Comparison of ENCODE assay signal across 2 cellular contexts in the genomic region with DNA sequence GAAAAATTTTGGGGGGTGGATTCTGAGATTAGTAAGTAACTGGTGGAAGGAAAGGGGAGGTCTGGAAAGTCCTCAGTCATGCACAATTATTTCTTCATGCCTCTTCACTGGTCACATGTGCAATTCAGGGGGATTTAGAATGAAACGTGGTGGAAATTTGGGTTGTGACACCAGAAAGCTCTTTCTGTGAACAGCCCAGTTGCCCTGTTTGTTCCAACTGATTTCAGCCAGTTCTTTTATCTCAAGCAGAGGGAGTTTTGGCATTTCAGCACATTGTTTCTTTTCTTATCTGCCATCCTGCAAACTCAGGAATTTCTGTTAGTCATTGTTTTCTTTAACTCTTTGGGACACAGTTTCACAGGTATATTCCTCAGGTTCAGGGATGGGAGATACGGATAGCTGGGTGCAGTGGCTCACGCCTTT.
TF ChIP-seq lines count a peak whose summit lies in the region.

No MANE protein-coding gene starts in this region.

TF ChIP-seq in SK-N-SH, 30 proteins besides CTCF, POLR2A, EP300 and RAD21:
- TF ChIP-seq NRF1 (IDR thresholded peaks at IDR 0.05; ENCODE audit: low read depth, low read length) (no peak), FOSL2 (IDR thresholded peaks at IDR 0.05; ENCODE audit: borderline replicate concordance, low read depth) (peak; percentile 23; the same call in 1 of the 2 replicates)

TF ChIP-seq in SK-N-SH treated with all-trans-retinoic acid at 6 μM for 48 hours, 23 proteins besides CTCF, POLR2A, EP300 and RAD21:
- TF ChIP-seq, protein P1, sequence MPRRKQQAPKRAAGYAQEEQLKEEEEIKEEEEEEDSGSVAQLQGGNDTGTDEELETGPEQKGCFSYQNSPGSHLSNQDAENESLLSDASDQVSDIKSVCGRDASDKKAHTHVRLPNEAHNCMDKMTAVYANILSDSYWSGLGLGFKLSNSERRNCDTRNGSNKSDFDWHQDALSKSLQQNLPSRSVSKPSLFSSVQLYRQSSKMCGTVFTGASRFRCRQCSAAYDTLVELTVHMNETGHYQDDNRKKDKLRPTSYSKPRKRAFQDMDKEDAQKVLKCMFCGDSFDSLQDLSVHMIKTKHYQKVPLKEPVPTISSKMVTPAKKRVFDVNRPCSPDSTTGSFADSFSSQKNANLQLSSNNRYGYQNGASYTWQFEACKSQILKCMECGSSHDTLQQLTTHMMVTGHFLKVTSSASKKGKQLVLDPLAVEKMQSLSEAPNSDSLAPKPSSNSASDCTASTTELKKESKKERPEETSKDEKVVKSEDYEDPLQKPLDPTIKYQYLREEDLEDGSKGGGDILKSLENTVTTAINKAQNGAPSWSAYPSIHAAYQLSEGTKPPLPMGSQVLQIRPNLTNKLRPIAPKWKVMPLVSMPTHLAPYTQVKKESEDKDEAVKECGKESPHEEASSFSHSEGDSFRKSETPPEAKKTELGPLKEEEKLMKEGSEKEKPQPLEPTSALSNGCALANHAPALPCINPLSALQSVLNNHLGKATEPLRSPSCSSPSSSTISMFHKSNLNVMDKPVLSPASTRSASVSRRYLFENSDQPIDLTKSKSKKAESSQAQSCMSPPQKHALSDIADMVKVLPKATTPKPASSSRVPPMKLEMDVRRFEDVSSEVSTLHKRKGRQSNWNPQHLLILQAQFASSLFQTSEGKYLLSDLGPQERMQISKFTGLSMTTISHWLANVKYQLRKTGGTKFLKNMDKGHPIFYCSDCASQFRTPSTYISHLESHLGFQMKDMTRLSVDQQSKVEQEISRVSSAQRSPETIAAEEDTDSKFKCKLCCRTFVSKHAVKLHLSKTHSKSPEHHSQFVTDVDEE (CRISPR knock-in tag; IDR thresholded peaks at IDR 0.05), result no peak
- TF ChIP-seq, protein P2, sequence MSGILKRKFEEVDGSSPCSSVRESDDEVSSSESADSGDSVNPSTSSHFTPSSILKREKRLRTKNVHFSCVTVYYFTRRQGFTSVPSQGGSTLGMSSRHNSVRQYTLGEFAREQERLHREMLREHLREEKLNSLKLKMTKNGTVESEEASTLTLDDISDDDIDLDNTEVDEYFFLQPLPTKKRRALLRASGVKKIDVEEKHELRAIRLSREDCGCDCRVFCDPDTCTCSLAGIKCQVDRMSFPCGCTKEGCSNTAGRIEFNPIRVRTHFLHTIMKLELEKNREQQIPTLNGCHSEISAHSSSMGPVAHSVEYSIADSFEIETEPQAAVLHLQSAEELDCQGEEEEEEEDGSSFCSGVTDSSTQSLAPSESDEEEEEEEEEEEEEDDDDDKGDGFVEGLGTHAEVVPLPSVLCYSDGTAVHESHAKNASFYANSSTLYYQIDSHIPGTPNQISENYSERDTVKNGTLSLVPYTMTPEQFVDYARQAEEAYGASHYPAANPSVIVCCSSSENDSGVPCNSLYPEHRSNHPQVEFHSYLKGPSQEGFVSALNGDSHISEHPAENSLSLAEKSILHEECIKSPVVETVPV (CRISPR knock-in tag; IDR thresholded peaks at IDR 0.05), result no peak
- TF ChIP-seq GLIS3 (CRISPR knock-in tag; IDR thresholded peaks at IDR 0.05), result no peak
- TF ChIP-seq ZFP3 (CRISPR knock-in tag; IDR thresholded peaks at IDR 0.05), result no peak
- no peak for TF ChIP-seq ZC3H10 (CRISPR knock-in tag; IDR thresholded peaks at IDR 0.05)
- no peak for TF ChIP-seq ESRRG (CRISPR knock-in tag; IDR thresholded peaks at IDR 0.05)
- TF ChIP-seq PPARA (CRISPR knock-in tag; IDR thresholded peaks at IDR 0.05; ENCODE audit: borderline replicate concordance), result no peak
- TF ChIP-seq TOX (CRISPR knock-in tag; IDR thresholded peaks at IDR 0.05; ENCODE audit: borderline replicate concordance), result no peak
- TF ChIP-seq, protein P3, sequence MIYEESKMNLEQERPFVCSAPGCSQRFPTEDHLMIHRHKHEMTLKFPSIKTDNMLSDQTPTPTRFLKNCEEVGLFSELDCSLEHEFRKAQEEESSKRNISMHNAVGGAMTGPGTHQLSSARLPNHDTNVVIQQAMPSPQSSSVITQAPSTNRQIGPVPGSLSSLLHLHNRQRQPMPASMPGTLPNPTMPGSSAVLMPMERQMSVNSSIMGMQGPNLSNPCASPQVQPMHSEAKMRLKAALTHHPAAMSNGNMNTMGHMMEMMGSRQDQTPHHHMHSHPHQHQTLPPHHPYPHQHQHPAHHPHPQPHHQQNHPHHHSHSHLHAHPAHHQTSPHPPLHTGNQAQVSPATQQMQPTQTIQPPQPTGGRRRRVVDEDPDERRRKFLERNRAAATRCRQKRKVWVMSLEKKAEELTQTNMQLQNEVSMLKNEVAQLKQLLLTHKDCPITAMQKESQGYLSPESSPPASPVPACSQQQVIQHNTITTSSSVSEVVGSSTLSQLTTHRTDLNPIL (CRISPR knock-in tag; IDR thresholded peaks at IDR 0.05; ENCODE audit: low read depth), result no peak
- no peak for TF ChIP-seq BACH2 (CRISPR knock-in tag; IDR thresholded peaks at IDR 0.05; ENCODE audit: borderline replicate concordance)
